ENCODE assay signal across 24 cellular contexts in genomic region chr17:75736173-75736835, GRCh38.
"Had no signal": no experiment of that assay in that cellular context is flagged by ENCODE, and none has a peak within 500 bp of the region (broad histone marks: within the 10 kb centered on the region; RNA-seq: fewer than 3 reads in every experiment).

No MANE protein-coding gene starts in this region.

- H3K27ac ChIP-seq: adrenal gland, colonic mucosa, gastrocnemius medialis, neural progenitor cell, ovary, prostate gland, upper lobe of right lung had no signal

- H3K27me3 ChIP-seq: adrenal gland, breast epithelium, colonic mucosa, esophagus squamous epithelium, gastrocnemius medialis, neural progenitor cell, ovary, upper lobe of right lung had no signal

- H3K36me3 Mint-ChIP-seq: activated naive CD8-positive, alpha-beta T cell; naive thymus-derived CD8-positive, alpha-beta T cell; neural progenitor cell had no signal

- H3K27me3 Mint-ChIP-seq: activated CD4-positive, alpha-beta T cell treated with anti-CD3 and anti-CD28 coated beads, Interleukin-2, amount 10 ng/mL, durations not matched to agents 7 days and 5 days; activated naive CD8-positive, alpha-beta T cell; central memory CD8-positive, alpha-beta T cell had no signal

- H3K9me3 ChIP-seq: adrenal gland, breast epithelium, colonic mucosa, esophagus squamous epithelium, gastrocnemius medialis, ovary, prostate gland, upper lobe of right lung had no signal

- H3K4me3 ChIP-seq: adrenal gland, breast epithelium, colonic mucosa, esophagus squamous epithelium, gastrocnemius medialis, neural progenitor cell, ovary, prostate gland, upper lobe of right lung had no signal

- H3K27ac Mint-ChIP-seq: activated CD4-positive, alpha-beta T cell treated with anti-CD3 and anti-CD28 coated beads, Interleukin-2, amount 10 ng/mL, durations not matched to agents 7 days and 5 days; activated naive CD8-positive, alpha-beta T cell; activated T-helper 17 cell treated with anti-CD3 and anti-CD28 coated beads, Interleukin-2, amount 50 U/mL, for 72 hours; mesothelial cell of epicardium; neural progenitor cell had no signal

- H3K4me3 Mint-ChIP-seq: activated CD4-positive, alpha-beta T cell treated with anti-CD3 and anti-CD28 coated beads, Interleukin-2, amount 10 ng/mL, durations not matched to agents 7 days and 5 days; activated naive CD8-positive, alpha-beta T cell; activated T-helper 17 cell treated with anti-CD3 and anti-CD28 coated beads, Interleukin-2, amount 50 U/mL, for 72 hours; central memory CD8-positive, alpha-beta T cell; mesothelial cell of epicardium; naive thymus-derived CD8-positive, alpha-beta T cell; neural progenitor cell had no signal

- H3K4me1 ChIP-seq: adrenal gland, breast epithelium, gastrocnemius medialis, neural progenitor cell, prostate gland, upper lobe of right lung had no signal

- DNase-seq: activated CD4-positive, alpha-beta T cell treated with anti-CD3 and anti-CD28 coated beads, Interleukin-2, amount 10 ng/mL, durations not matched to agents 7 days and 5 days; activated CD4-positive, CD25-positive, alpha-beta regulatory T cell treated with anti-CD3 and anti-CD28 coated beads, Interleukin-2, amount 50 U/mL, for 72 hours; activated T-cell treated with anti-CD3 and anti-CD28 coated beads, Interleukin-2, amount 50 U/mL, for 1 hour; adrenal gland; colonic mucosa; esophagus squamous epithelium; gastrocnemius medialis; hypothalamus; left ventricle myocardium superior; mammary epithelial cell; naive thymus-derived CD8-positive, alpha-beta T cell; ovary; right cardiac atrium; stimulated activated CD4-positive, alpha-beta T cell treated with anti-CD3 and anti-CD28 coated beads, Interleukin-12 subunit alpha, Interleukin-12 subunit beta, amount 100 ng/mL, for 4 hours; stimulated activated CD4-positive, alpha-beta T cell treated with anti-CD3 and anti-CD28 coated beads, Interleukin-4, amount 100 ng/mL, for 4 hours; stimulated activated naive CD8-positive, alpha-beta T cell treated with anti-CD3 and anti-CD28 coated beads, Interleukin-15, Interleukin-2, amounts not matched to agents 100 U/mL and 50 U/mL, for 24 hours; upper lobe of right lung had no signal

- H3K4me1 Mint-ChIP-seq: mesothelial cell of epicardium had no signal

- H3K9me3 Mint-ChIP-seq: activated CD4-positive, alpha-beta T cell treated with anti-CD3 and anti-CD28 coated beads, Interleukin-2, amount 10 ng/mL, durations not matched to agents 7 days and 5 days; activated T-helper 17 cell treated with anti-CD3 and anti-CD28 coated beads, Interleukin-2, amount 50 U/mL, for 72 hours; central memory CD8-positive, alpha-beta T cell; mesothelial cell of epicardium; naive thymus-derived CD8-positive, alpha-beta T cell; neural progenitor cell had no signal

- H3K36me3 ChIP-seq: adrenal gland, gastrocnemius medialis, neural progenitor cell, ovary, upper lobe of right lung had no signal
